9 cellular contexts compared by ENCODE assay signal in the genomic region with DNA sequence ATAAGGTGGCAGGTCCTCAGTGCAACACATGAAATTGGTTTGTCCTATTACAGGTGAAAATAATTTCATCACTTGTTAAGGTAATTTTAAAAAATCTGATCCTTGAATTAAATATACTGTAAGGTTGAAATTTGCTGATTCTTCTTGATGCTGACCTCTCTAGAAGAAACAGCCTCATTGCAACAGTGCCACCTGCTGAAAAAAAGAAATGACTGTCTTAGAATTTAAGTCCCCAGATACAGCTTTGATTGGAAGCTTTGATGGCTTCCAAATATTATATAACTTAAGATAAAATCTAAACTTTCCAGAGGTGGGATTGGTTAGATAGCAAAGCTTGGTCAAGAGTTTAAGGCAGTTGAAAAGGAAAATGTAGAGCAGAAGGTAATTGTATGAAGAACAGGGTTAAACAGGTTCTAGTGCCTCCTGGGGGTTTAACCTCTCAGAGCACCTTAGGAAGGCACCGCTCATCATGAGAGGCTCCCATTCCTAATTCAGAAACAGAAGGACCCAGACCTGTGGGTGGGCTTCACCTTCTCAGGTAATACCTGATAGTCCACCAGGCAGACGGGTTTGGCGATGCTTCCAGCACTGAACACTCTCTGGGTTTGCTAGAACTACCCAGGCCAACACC.
A peak's percentile ranks its signal among the peaks of the same experiment; 100 is the strongest.
DNase-seq lines count a peak whose midpoint lies in the region; ATAC-seq and TF ChIP-seq lines count a peak whose summit lies in the region.
"Had no signal": no experiment of that assay in that cellular context is flagged by ENCODE, and none has a peak within 500 bp of the region (broad histone marks: within the 10 kb centered on the region; RNA-seq: fewer than 3 reads in every experiment).

No MANE protein-coding gene starts in this region.

- H3K4me3 ChIP-seq in dorsolateral prefrontal cortex: no peak overlapping the region
- H3K4me3 ChIP-seq in skeletal muscle cell (ENCODE audit: low read depth, low read length): no peak overlapping the region

- no peaks in the 10 kb centered on the region for H3K36me3 Mint-ChIP-seq in activated T-helper 17 cell treated with anti-CD3 and anti-CD28 coated beads, Interleukin-2, amount 50 U/mL, for 72 hours (ENCODE audit: low read depth)
- H3K36me3 Mint-ChIP-seq: activated naive CD8-positive, alpha-beta T cell treated with anti-CD3 and anti-CD28 coated beads, Interleukin-2, amount 10 ng/mL, durations not matched to agents 7 days and 5 days had no signal

- no peaks in the 10 kb centered on the region for H3K27me3 Mint-ChIP-seq in activated T-helper 17 cell treated with anti-CD3 and anti-CD28 coated beads, Interleukin-2, amount 50 U/mL, for 72 hours
- H3K27me3 Mint-ChIP-seq: activated naive CD8-positive, alpha-beta T cell treated with anti-CD3 and anti-CD28 coated beads, Interleukin-2, amount 10 ng/mL, durations not matched to agents 7 days and 5 days had no signal

- peaks cover 0 to 32% (median 4%) of the 10 kb centered on the region in 45 donors for H3K27me3 ChIP-seq in dorsolateral prefrontal cortex

- intact Hi-C loops in dorsolateral prefrontal cortex (cut with DNase I): loop anchor here (5.0 to 10.0 kb wide), 2 partner anchors 389 to 392 kb away; no protein-coding TSS in a partner anchor

- peak in 55 of 56 donors; percentile 19 to 70 (median 50) for TF ChIP-seq CTCF in dorsolateral prefrontal cortex (IDR thresholded peaks at IDR 0.05 in 54 of 56, conservative IDR thresholded peaks at IDR 0.05 in 2 of 56; ENCODE audit: low read depth in 1 of 56, partially characterized antibody in 56 of 56)

- no peak for ATAC-seq in activated T-helper 17 cell treated with anti-CD3 and anti-CD28 coated beads, Interleukin-2, amount 50 U/mL, for 72 hours (replicated peaks)
- ATAC-seq in HG02840 (IDR thresholded peaks at IDR 0.05; ENCODE audit: low FRiP score, unreplicated experiment): no peak

- H3K4me3 Mint-ChIP-seq in activated T-helper 17 cell treated with anti-CD3 and anti-CD28 coated beads, Interleukin-2, amount 50 U/mL, for 72 hours: no peak overlapping the region
- H3K4me3 Mint-ChIP-seq: activated naive CD8-positive, alpha-beta T cell treated with anti-CD3 and anti-CD28 coated beads, Interleukin-2, amount 10 ng/mL, durations not matched to agents 7 days and 5 days had no signal

- peaks cover 36% of the 10 kb centered on the region for H3K9me3 Mint-ChIP-seq in activated T-helper 17 cell treated with anti-CD3 and anti-CD28 coated beads, Interleukin-2, amount 50 U/mL, for 72 hours

- H3K27ac Mint-ChIP-seq in activated T-helper 17 cell treated with anti-CD3 and anti-CD28 coated beads, Interleukin-2, amount 50 U/mL, for 72 hours: no peak overlapping the region
- H3K27ac Mint-ChIP-seq: activated naive CD8-positive, alpha-beta T cell treated with anti-CD3 and anti-CD28 coated beads, Interleukin-2, amount 10 ng/mL, durations not matched to agents 7 days and 5 days had no signal

- no peaks in the 10 kb centered on the region for H3K4me1 Mint-ChIP-seq in activated T-helper 17 cell treated with anti-CD3 and anti-CD28 coated beads, Interleukin-2, amount 50 U/mL, for 72 hours
- H3K4me1 Mint-ChIP-seq: activated naive CD8-positive, alpha-beta T cell treated with anti-CD3 and anti-CD28 coated beads, Interleukin-2, amount 10 ng/mL, durations not matched to agents 7 days and 5 days had no signal

- DNase-seq in NCI-H146 (lab: John Stamatoyannopoulos, UW) (peak; percentile 19), NCI-H146 treated with DMSO at 0.1 percent for 48 hours (lab: John Stamatoyannopoulos, UW; ENCODE audit: unreplicated experiment) (no peak), NCI-H460 (ENCODE audit: extremely low read depth, low read depth) (peak; percentile 31), dorsolateral prefrontal cortex (no peak), skeletal muscle cell (ENCODE audit: low read depth) (peak; percentile 10), AG20443 (ENCODE audit: low spot score) (no peak)
- DNase-seq: activated naive CD8-positive, alpha-beta T cell treated with anti-CD3 and anti-CD28 coated beads, Interleukin-2, amount 10 ng/mL, durations not matched to agents 7 days and 5 days had no signal

- no peak overlapping the region for H3K27ac ChIP-seq in dorsolateral prefrontal cortex

Comparison
In these comparisons a context has a peak if more than half of its experiments do, and no peak if none do; other contexts are left out.
1. DNase-seq: peak in NCI-H146 (single experiment), NCI-H460 (single experiment) and skeletal muscle cell (single experiment); none in NCI-H146 treated with DMSO at 0.1 percent for 48 hours (single experiment), dorsolateral prefrontal cortex (0 of 10) and AG20443 (single experiment).